35 cellular contexts compared by ENCODE assay signal in the genomic region with DNA sequence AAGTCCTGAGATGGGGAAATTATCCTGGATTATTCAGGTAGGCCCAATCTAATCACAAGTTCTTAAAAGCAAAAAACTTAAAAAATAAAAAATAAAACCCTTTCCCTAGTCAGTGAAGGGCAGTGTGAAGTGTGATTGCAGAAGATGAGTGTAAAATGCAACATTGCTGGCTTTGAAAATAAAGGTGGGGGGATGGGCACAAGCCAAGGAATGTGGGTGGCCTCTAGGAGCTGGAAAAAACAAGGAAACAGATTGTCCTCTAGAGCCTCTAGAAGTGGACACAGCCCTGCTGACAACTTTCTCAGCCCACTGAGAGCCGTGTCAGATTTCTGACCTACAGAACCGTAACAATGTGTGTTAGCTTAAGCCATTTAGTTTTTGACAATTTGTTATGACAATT.
"Had no signal": no experiment of that assay in that cellular context is flagged by ENCODE, and none has a peak within 500 bp of the region (broad histone marks: within the 10 kb centered on the region; RNA-seq: fewer than 3 reads in every experiment).

No MANE protein-coding gene starts in this region.

- H3K4me3 Mint-ChIP-seq: activated CD4-positive, alpha-beta memory T cell treated with anti-CD3 and anti-CD28 coated beads, Interleukin-2, amount 10 ng/mL, durations not matched to agents 7 days and 5 days; activated CD4-positive, alpha-beta T cell treated with anti-CD3 and anti-CD28 coated beads, Interleukin-2, amount 10 ng/mL, durations not matched to agents 7 days and 5 days; activated naive CD4-positive, alpha-beta T cell treated with anti-CD3 and anti-CD28 coated beads, Interleukin-2, amount 50 U/mL, for 24 hours; activated naive CD8-positive, alpha-beta T cell treated with anti-CD3 and anti-CD28 coated beads for 36 hours; activated naive CD8-positive, alpha-beta T cell treated with anti-CD3 and anti-CD28 coated beads, Interleukin-2, amount 50 U/mL, for 24 hours; activated T-cell treated with anti-CD3 and anti-CD28 coated beads, Interleukin-2, amount 50 U/mL, for 24 hours; activated T-cell treated with anti-CD3 and anti-CD28 coated beads, Interleukin-2, amount 50 U/mL, for 72 hours; activated T-helper 17 cell treated with anti-CD3 and anti-CD28 coated beads, Interleukin-2, amount 50 U/mL, for 72 hours; effector memory CD8-positive, alpha-beta T cell; T-helper 17 cell; T-helper 2 cell treated with Interferon-gamma antibody and Interleukin-4, amounts not matched to agents 5 μg/mL and 100 μg/mL, for 36 hours had no signal

- H3K36me3 Mint-ChIP-seq: activated naive CD4-positive, alpha-beta T cell treated with anti-CD3 and anti-CD28 coated beads, Interleukin-2, amount 50 U/mL, for 24 hours; activated naive CD8-positive, alpha-beta T cell treated with anti-CD3 and anti-CD28 coated beads for 36 hours had no signal

- H3K4me1 ChIP-seq: adrenal gland, body of pancreas, esophagus muscularis mucosa, foreskin keratinocyte had no signal

- DNase-seq: activated CD4-positive, alpha-beta memory T cell treated with anti-CD3 and anti-CD28 coated beads, Interleukin-2, amount 10 ng/mL, durations not matched to agents 7 days and 5 days; activated CD4-positive, alpha-beta T cell treated with anti-CD3 and anti-CD28 coated beads for 1 hour; activated CD4-positive, alpha-beta T cell treated with anti-CD3 and anti-CD28 coated beads for 4 hours; activated CD4-positive, alpha-beta T cell treated with anti-CD3 and anti-CD28 coated beads, Interleukin-2, amount 10 ng/mL, durations not matched to agents 7 days and 5 days; activated CD4-positive, alpha-beta T cell treated with anti-CD3 and anti-CD28 coated beads, Interleukin-2, amount 50 U/mL, for 4 hours; activated CD8-positive, alpha-beta memory T cell treated with anti-CD3 and anti-CD28 coated beads, Interleukin-2, amount 50 U/mL, for 48 hours; activated effector memory CD4-positive, alpha-beta T cell treated with Interleukin-2 at 50 U/mL for 16 hours; activated gamma-delta T cell treated with Interleukin-2 at 50 U/mL for 16 hours; activated naive CD4-positive, alpha-beta T cell treated with Interleukin-2 at 50 U/mL for 16 hours; activated naive CD8-positive, alpha-beta T cell treated with anti-CD3 and anti-CD28 coated beads for 36 hours; activated naive CD8-positive, alpha-beta T cell treated with anti-CD3 and anti-CD28 coated beads, Interleukin-2, amount 50 U/mL, for 24 hours; activated T-cell treated with anti-CD3 and anti-CD28 coated beads for 4 hours; activated T-cell treated with anti-CD3 and anti-CD28 coated beads, Interleukin-2, amount 50 U/mL, for 24 hours; activated T-cell treated with anti-CD3 and anti-CD28 coated beads, Interleukin-2, amount 50 U/mL, for 72 hours; adrenal gland; amygdala; aorta; body of pancreas; caudate nucleus; cortex of kidney; dermis blood vessel endothelial cell; effector CD4-positive, alpha-beta T cell; effector memory CD8-positive, alpha-beta T cell; erythroblast; foreskin keratinocyte; gastrocnemius medialis; glutamatergic neuron; T-helper 1 cell; T-helper 17 cell; T1000 had no signal

- H3K27ac Mint-ChIP-seq: activated CD4-positive, alpha-beta memory T cell treated with anti-CD3 and anti-CD28 coated beads, Interleukin-2, amount 10 ng/mL, durations not matched to agents 7 days and 5 days; activated CD4-positive, alpha-beta T cell treated with anti-CD3 and anti-CD28 coated beads, Interleukin-2, amount 10 ng/mL, durations not matched to agents 7 days and 5 days; activated naive CD4-positive, alpha-beta T cell treated with anti-CD3 and anti-CD28 coated beads, Interleukin-2, amount 50 U/mL, for 24 hours; activated naive CD8-positive, alpha-beta T cell treated with anti-CD3 and anti-CD28 coated beads for 36 hours; activated naive CD8-positive, alpha-beta T cell treated with anti-CD3 and anti-CD28 coated beads, Interleukin-2, amount 50 U/mL, for 24 hours; activated T-cell treated with anti-CD3 and anti-CD28 coated beads, Interleukin-2, amount 50 U/mL, for 24 hours; activated T-cell treated with anti-CD3 and anti-CD28 coated beads, Interleukin-2, amount 50 U/mL, for 72 hours; activated T-helper 17 cell treated with anti-CD3 and anti-CD28 coated beads, Interleukin-2, amount 50 U/mL, for 72 hours; effector memory CD8-positive, alpha-beta T cell; T-helper 17 cell; T-helper 2 cell treated with Interferon-gamma antibody and Interleukin-4, amounts not matched to agents 5 μg/mL and 100 μg/mL, for 36 hours had no signal

- ATAC-seq: activated naive CD8-positive, alpha-beta T cell treated with anti-CD3 and anti-CD28 coated beads, Interleukin-2, amount 50 U/mL, for 24 hours; activated T-cell treated with anti-CD3 and anti-CD28 coated beads, Interleukin-2, amount 50 U/mL, for 72 hours; activated T-helper 17 cell treated with anti-CD3 and anti-CD28 coated beads, Interleukin-2, amount 50 U/mL, for 72 hours; body of pancreas; effector memory CD8-positive, alpha-beta T cell; foreskin keratinocyte; gastrocnemius medialis; T-helper 17 cell had no signal

- H3K27me3 ChIP-seq: adrenal gland, body of pancreas, esophagus muscularis mucosa, foreskin keratinocyte, gastrocnemius medialis had no signal

- H3K27me3 Mint-ChIP-seq: activated naive CD8-positive, alpha-beta T cell treated with anti-CD3 and anti-CD28 coated beads for 36 hours; activated naive CD8-positive, alpha-beta T cell treated with anti-CD3 and anti-CD28 coated beads, Interleukin-2, amount 50 U/mL, for 24 hours had no signal

- H3K27ac ChIP-seq: adrenal gland, body of pancreas, esophagus muscularis mucosa, foreskin keratinocyte, gastrocnemius medialis had no signal

- H3K4me3 ChIP-seq: adrenal gland, body of pancreas, esophagus muscularis mucosa, gastrocnemius medialis had no signal

- H3K4me1 Mint-ChIP-seq: activated CD4-positive, alpha-beta memory T cell treated with anti-CD3 and anti-CD28 coated beads, Interleukin-2, amount 10 ng/mL, durations not matched to agents 7 days and 5 days; activated CD4-positive, alpha-beta T cell treated with anti-CD3 and anti-CD28 coated beads, Interleukin-2, amount 10 ng/mL, durations not matched to agents 7 days and 5 days; activated naive CD4-positive, alpha-beta T cell treated with anti-CD3 and anti-CD28 coated beads, Interleukin-2, amount 50 U/mL, for 24 hours; activated naive CD8-positive, alpha-beta T cell treated with anti-CD3 and anti-CD28 coated beads for 36 hours; activated naive CD8-positive, alpha-beta T cell treated with anti-CD3 and anti-CD28 coated beads, Interleukin-2, amount 50 U/mL, for 24 hours; activated T-helper 17 cell treated with anti-CD3 and anti-CD28 coated beads, Interleukin-2, amount 50 U/mL, for 72 hours; T-helper 17 cell had no signal

- H3K9me3 ChIP-seq: adrenal gland, body of pancreas, esophagus muscularis mucosa, gastrocnemius medialis had no signal

- H3K9me3 Mint-ChIP-seq: activated CD4-positive, alpha-beta memory T cell treated with anti-CD3 and anti-CD28 coated beads, Interleukin-2, amount 10 ng/mL, durations not matched to agents 7 days and 5 days; activated CD4-positive, alpha-beta T cell treated with anti-CD3 and anti-CD28 coated beads, Interleukin-2, amount 10 ng/mL, durations not matched to agents 7 days and 5 days; activated naive CD4-positive, alpha-beta T cell treated with anti-CD3 and anti-CD28 coated beads, Interleukin-2, amount 50 U/mL, for 24 hours; activated naive CD8-positive, alpha-beta T cell treated with anti-CD3 and anti-CD28 coated beads for 36 hours; activated naive CD8-positive, alpha-beta T cell treated with anti-CD3 and anti-CD28 coated beads, Interleukin-2, amount 50 U/mL, for 24 hours; activated T-cell treated with anti-CD3 and anti-CD28 coated beads, Interleukin-2, amount 50 U/mL, for 24 hours; activated T-cell treated with anti-CD3 and anti-CD28 coated beads, Interleukin-2, amount 50 U/mL, for 72 hours; activated T-helper 17 cell treated with anti-CD3 and anti-CD28 coated beads, Interleukin-2, amount 50 U/mL, for 72 hours; effector memory CD8-positive, alpha-beta T cell; T-helper 2 cell treated with Interferon-gamma antibody and Interleukin-4, amounts not matched to agents 5 μg/mL and 100 μg/mL, for 36 hours had no signal

- H3K36me3 ChIP-seq: adrenal gland, esophagus muscularis mucosa, gastrocnemius medialis had no signal

- FAIRE-seq: colon had no signal
